ENCODE assay signal across 1 cellular context in the genomic region with DNA sequence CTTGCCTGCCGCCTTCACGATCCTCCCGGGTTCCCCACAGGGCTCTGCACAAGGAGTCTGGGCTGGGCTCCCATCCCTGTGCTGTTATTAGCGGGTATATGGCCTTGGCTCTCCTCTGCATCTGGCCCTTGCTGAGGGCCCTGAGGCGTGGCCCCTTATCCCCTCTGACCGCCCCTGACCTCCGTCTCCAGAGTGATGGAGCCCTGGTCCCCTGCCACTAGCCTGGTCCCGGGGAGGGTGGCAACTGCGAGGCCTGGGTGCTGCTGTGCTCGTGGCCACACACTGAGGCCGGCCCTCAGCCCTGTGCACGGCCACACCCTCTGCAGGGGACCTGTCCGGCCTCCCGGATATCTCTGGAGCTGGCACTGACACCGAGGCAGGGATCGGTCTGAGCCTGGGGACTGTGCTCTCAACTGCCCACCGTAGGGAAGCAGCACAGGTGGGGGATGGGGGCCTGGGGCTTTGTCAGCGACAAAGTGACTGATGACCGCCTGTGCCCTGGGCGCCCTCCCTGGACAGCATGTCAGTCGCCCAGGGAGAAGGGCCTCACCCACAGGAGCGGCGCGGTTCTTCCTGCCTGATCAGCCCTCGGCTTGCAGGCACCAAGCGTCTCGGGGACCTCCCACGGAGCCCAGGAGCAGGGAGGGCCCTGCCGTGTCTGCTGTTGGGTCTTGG.
TF ChIP-seq lines count a peak whose summit lies in the region.

No MANE protein-coding gene starts in this region.

TF ChIP-seq in IMR-90, 13 proteins besides CTCF, POLR2A, EP300 and RAD21 (continued from another document):
- no peak for TF ChIP-seq RFX5 (IDR thresholded peaks at IDR 0.05; ENCODE audit: low read depth, low read length)
- TF ChIP-seq SMC3 (IDR thresholded peaks at IDR 0.05; ENCODE audit: low read depth, low read length) = no peak
- TF ChIP-seq RCOR1 (IDR thresholded peaks at IDR 0.05; ENCODE audit: insufficient replicate concordance, low read length) = no peak
- no peak for TF ChIP-seq MXI1 (IDR thresholded peaks at IDR 0.05; ENCODE audit: borderline replicate concordance, low read depth, low read length)
- TF ChIP-seq MAFK (IDR thresholded peaks at IDR 0.05; ENCODE audit: low read depth, low read length) = no peak
